Comparison of ENCODE assay signal across 8 cellular contexts in the genomic region with DNA sequence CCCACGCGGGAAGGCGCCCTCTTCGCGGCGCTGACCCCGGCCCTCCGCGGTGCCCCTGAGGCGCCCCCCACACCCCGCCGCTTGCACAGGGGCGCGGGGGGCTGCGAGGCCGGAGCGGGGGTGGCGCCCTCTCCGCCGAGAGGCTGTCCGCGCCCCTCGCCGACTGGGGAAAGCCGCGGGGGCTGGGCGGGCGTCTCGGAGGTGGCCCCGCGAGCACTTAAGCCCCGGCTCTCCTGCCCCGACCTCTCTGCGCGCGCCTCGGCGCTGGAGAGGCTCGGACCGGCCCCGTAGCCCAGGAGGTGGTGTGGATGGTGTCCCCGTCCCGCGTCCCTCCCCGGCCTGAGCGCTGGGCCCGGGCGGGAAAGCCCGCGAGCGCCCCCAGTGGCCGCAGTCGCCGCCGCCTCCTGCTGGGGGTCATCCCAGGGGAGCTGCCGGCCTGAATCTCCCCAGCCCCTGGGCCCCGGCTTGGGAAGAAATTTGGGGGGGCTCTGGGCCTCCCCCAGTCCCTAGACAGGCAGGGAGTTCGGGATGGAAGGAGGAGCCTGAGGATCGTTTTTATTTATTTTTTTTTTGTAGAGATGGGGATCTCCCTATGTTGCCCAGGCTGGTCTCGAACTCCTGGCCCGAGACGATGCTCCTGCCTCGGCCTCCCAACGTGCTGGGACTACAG. TPM values are rescaled to one million over a fixed set of nuclear protein-coding genes. Genes with fewer than 3 reads are reported as not detected.
DNase-seq lines count a peak whose midpoint lies in the region; ATAC-seq and TF ChIP-seq lines count a peak whose summit lies in the region.

No MANE protein-coding gene starts in this region.

- H3K27ac Mint-ChIP-seq in T-helper 17 cell = no peak overlapping the region

- in situ Hi-C loops in gastrocnemius medialis (cut with MboI; ENCODE audit: low sequenced_read_pairs in 4 of 4) = no loop called here

- intact Hi-C loops in gastrocnemius medialis (cut with DNase I; ENCODE audit: low total_unique reads) = loop anchor here (2.0 to 5.0 kb wide), 2 partner anchors 17 to 79 kb away; a partner anchor contains a TSS

- no peaks in the 10 kb centered on the region for H3K9me3 ChIP-seq in T-helper 17 cell (ENCODE audit: control insufficient read depth, low read length, poor library complexity, severe bottlenecking)
- no peaks in the 10 kb centered on the region for H3K9me3 ChIP-seq in gastrocnemius medialis

- peaks cover 7 to 11% (median 8%) of the 10 kb centered on the region in 3 donors for H3K27me3 ChIP-seq in gastrocnemius medialis

- H3K4me3 Mint-ChIP-seq in T-helper 17 cell = no peak overlapping the region

- peak; percentile 86 to 98 (median 95) for TF ChIP-seq CTCF in gastrocnemius medialis (IDR thresholded peaks at IDR 0.05 in 4 of 5, conservative IDR thresholded peaks at IDR 0.05 in 1 of 5)

- TF ChIP-seq POLR2A in gastrocnemius medialis (IDR thresholded peaks at IDR 0.05) = peak; percentile 38 to 49

- H3K27me3 Mint-ChIP-seq in T-helper 17 cell = peaks cover 30% of the 10 kb centered on the region

- peaks cover 15% of the 10 kb centered on the region for H3K4me1 Mint-ChIP-seq in T-helper 17 cell

- no peaks in the 10 kb centered on the region for H3K36me3 ChIP-seq in gastrocnemius medialis

- peak; percentile 29 for ATAC-seq in HG03432 (IDR thresholded peaks at IDR 0.05; ENCODE audit: unreplicated experiment)
- peak; percentile 40 for ATAC-seq in T-helper 17 cell
- peak; percentile 46 to 58 for ATAC-seq in gastrocnemius medialis
- ATAC-seq in HG02852 (IDR thresholded peaks at IDR 0.05; ENCODE audit: unreplicated experiment) = no peak

- peaks cover 4% of the 10 kb centered on the region for H3K36me3 Mint-ChIP-seq in T-helper 17 cell (ENCODE audit: low read depth)

- H3K4me3 ChIP-seq in iPS-11a (ENCODE audit: low read depth, low read length) (peak overlapping the region; percentile 28), gastrocnemius medialis (peak overlapping the region; percentile 57 to 85 (median 71))

- peak overlapping the region; percentile 84 to 92 (median 89) for H3K27ac ChIP-seq in gastrocnemius medialis

- peaks cover 12 to 19% of the 10 kb centered on the region in 2 donors for H3K4me1 ChIP-seq in gastrocnemius medialis

- DNase-seq in D341Med (ENCODE audit: low spot score) (peak; percentile 90), T-helper 17 cell (peak; percentile 54 to 67 (median 62)), astrocyte of the hippocampus (ENCODE audit: low read depth, low spot score) (peak; percentile 91), gastrocnemius medialis (peak in 1 of 2 donors; percentile 61)
- DNase-seq in NK-92 treated with Interleukin-12 subunit alpha and Interleukin-12 subunit beta, amount 100 ng/mL, for 24 hours (lab: John Stamatoyannopoulos, UW) = no peak

RNA-seq across cellular contexts. Expression of a gene that starts 1.9 kb away (rescaled TPM):
- total RNA-seq in T-helper 17 cell (10 to 100 TPM in 1 of 2 donors, 1 to 10 TPM in 1; 9.6 to 10.5 TPM), gastrocnemius medialis (10 to 100 TPM in 2 of 4 donors, 1 to 10 TPM in 2; 6.4 to 17.4 (median 9.5) TPM)

RNA-seq across cellular contexts. Expression of a gene that starts 11.5 kb away (rescaled TPM):
- total RNA-seq in T-helper 17 cell (10 to 100 TPM; 19.5 to 52.1 TPM), gastrocnemius medialis (10 to 100 TPM in 2 of 4 donors, 1 to 10 TPM in 2; 4.3 to 37.6 (median 10.2) TPM)

RNA-seq across cellular contexts. Expression of a gene that starts 18.2 kb away (rescaled TPM):
- total RNA-seq in T-helper 17 cell = 1 to 10 TPM; 1.2 to 1.4 TPM
- 1 to 10 TPM; 2.0 to 3.8 (median 3.1) TPM for total RNA-seq in gastrocnemius medialis

RNA-seq across cellular contexts. Expression of a gene that starts 19.9 kb away (rescaled TPM):
- total RNA-seq in T-helper 17 cell (not detected), gastrocnemius medialis (100 to 1,000 TPM in 2 of 4 donors, 10 to 100 TPM in 2; 38.9 to 218 (median 98.8) TPM)

RNA-seq across cellular contexts. Expression of a gene that starts 35.5 kb away (rescaled TPM):
- total RNA-seq in T-helper 17 cell (1 to 10 TPM; 3.4 to 4.3 TPM), gastrocnemius medialis (under 1 TPM in 1 of 4 donors, not detected in 3; 0.23 TPM)
